Comparison of ENCODE assay signal across 26 cellular contexts in genomic region chr1:17547271-17547670, GRCh38. TPM values are rescaled to one million over a fixed set of nuclear protein-coding genes. Genes with fewer than 3 reads are reported as not detected.
DNase-seq lines count a peak whose midpoint lies in the region; ATAC-seq and TF ChIP-seq lines count a peak whose summit lies in the region.
"Had no signal": no experiment of that assay in that cellular context is flagged by ENCODE, and none has a peak within 500 bp of the region (broad histone marks: within the 10 kb centered on the region; RNA-seq: fewer than 3 reads in every experiment).

No MANE protein-coding gene starts in this region.

- DNase-seq in coronary artery (ENCODE audit: low spot score) (no peak), iPS-NIHi11 (ENCODE audit: low spot score) (peak; percentile 61), superior temporal gyrus (ENCODE audit: extremely low spot score) (peak; percentile 23), cardiac septum (ENCODE audit: low spot score) (no peak)
- no peak for DNase-seq in activated naive CD8-positive, alpha-beta T cell treated with anti-CD3 and anti-CD28 coated beads, Interleukin-2, amount 50 U/mL, for 24 hours
- DNase-seq: activated B cell treated with CpG ODN at 0.5 μM for 24 hours; activated CD4-positive, alpha-beta T cell treated with anti-CD3 and anti-CD28 coated beads, Interleukin-2, amount 50 U/mL, for 4 hours; COR-L47; DMS79 treated with DMSO at 0.1 percent for 48 hours; effector CD8-positive, alpha-beta T cell; foreskin melanocyte; NCI-H1105 treated with DMSO at 0.1 percent for 48 hours; NCI-H2029 treated with DMSO at 0.1 percent for 48 hours; NCI-H82; OCI-M1; psoas muscle; stimulated activated CD8-positive, alpha-beta memory T cell treated with anti-CD3 and anti-CD28 coated beads, Interleukin-4, amount 100 ng/mL, for 48 hours; T-helper 9 cell had no signal

- intact Hi-C loops in cardiac septum (cut with DNase I) = no loop called here

- peak overlapping the region; percentile 27; the same call in 1 of the 2 replicates for H3K9ac ChIP-seq in HUES64 (ENCODE audit: low read depth, low read length)
- H3K9ac ChIP-seq: BLaER1 had no signal

- H3K36me3 Mint-ChIP-seq in activated naive CD8-positive, alpha-beta T cell treated with anti-CD3 and anti-CD28 coated beads, Interleukin-2, amount 50 U/mL, for 24 hours (ENCODE audit: low read depth) = no peaks in the 10 kb centered on the region
- no peaks in the 10 kb centered on the region for H3K36me3 Mint-ChIP-seq in stimulated activated memory B cell treated with anti-CD40 and anti-IgM and Interleukin-4, amounts not matched to agents 10 μg/mL and 1 μg/mL and 100 μg/mL, for 72 hours
- H3K36me3 Mint-ChIP-seq: activated naive CD8-positive, alpha-beta T cell had no signal

- H3K4me3 Mint-ChIP-seq in activated naive CD8-positive, alpha-beta T cell treated with anti-CD3 and anti-CD28 coated beads, Interleukin-2, amount 50 U/mL, for 24 hours = no peak overlapping the region
- H3K4me3 Mint-ChIP-seq in stimulated activated memory B cell treated with anti-CD40 and anti-IgM and Interleukin-4, amounts not matched to agents 10 μg/mL and 1 μg/mL and 100 μg/mL, for 72 hours = no peak overlapping the region
- H3K4me3 Mint-ChIP-seq: activated B cell treated with CpG ODN at 0.5 μM for 24 hours; activated naive CD8-positive, alpha-beta T cell; activated T-helper 17 cell treated with anti-CD3 and anti-CD28 coated beads, Interleukin-2, amount 50 U/mL, for 72 hours had no signal

- no peaks in the 10 kb centered on the region for H3K4me1 Mint-ChIP-seq in activated naive CD8-positive, alpha-beta T cell treated with anti-CD3 and anti-CD28 coated beads, Interleukin-2, amount 50 U/mL, for 24 hours
- H3K4me1 Mint-ChIP-seq in stimulated activated memory B cell treated with anti-CD40 and anti-IgM and Interleukin-4, amounts not matched to agents 10 μg/mL and 1 μg/mL and 100 μg/mL, for 72 hours = peaks cover 11% of the 10 kb centered on the region
- H3K4me1 Mint-ChIP-seq: activated B cell treated with CpG ODN at 0.5 μM for 24 hours; activated T-helper 17 cell treated with anti-CD3 and anti-CD28 coated beads, Interleukin-2, amount 50 U/mL, for 72 hours had no signal

- H3K9me3 ChIP-seq in HUES64 (ENCODE audit: insufficient read depth, low read depth, low read length) = no peaks in the 10 kb centered on the region
- H3K9me3 ChIP-seq: BLaER1, psoas muscle had no signal

- no peaks in the 10 kb centered on the region for H3K36me3 ChIP-seq in HUES64 (ENCODE audit: insufficient read depth, low read length)
- H3K36me3 ChIP-seq: BLaER1 had no signal

- peaks cover 21% of the 10 kb centered on the region for H3K27me3 Mint-ChIP-seq in activated naive CD8-positive, alpha-beta T cell treated with anti-CD3 and anti-CD28 coated beads, Interleukin-2, amount 50 U/mL, for 24 hours
- H3K27me3 Mint-ChIP-seq in stimulated activated memory B cell treated with anti-CD40 and anti-IgM and Interleukin-4, amounts not matched to agents 10 μg/mL and 1 μg/mL and 100 μg/mL, for 72 hours = peaks cover 41% of the 10 kb centered on the region

- H3K4me1 ChIP-seq in HUES64 (ENCODE audit: insufficient read depth, low read length) = peaks cover 66% of the 10 kb centered on the region

- no peaks in the 10 kb centered on the region for H3K9me3 Mint-ChIP-seq in activated naive CD8-positive, alpha-beta T cell treated with anti-CD3 and anti-CD28 coated beads, Interleukin-2, amount 50 U/mL, for 24 hours
- peaks cover 5% of the 10 kb centered on the region for H3K9me3 Mint-ChIP-seq in stimulated activated memory B cell treated with anti-CD40 and anti-IgM and Interleukin-4, amounts not matched to agents 10 μg/mL and 1 μg/mL and 100 μg/mL, for 72 hours
- H3K9me3 Mint-ChIP-seq: activated T-helper 17 cell treated with anti-CD3 and anti-CD28 coated beads, Interleukin-2, amount 50 U/mL, for 72 hours had no signal

- no peaks in the 10 kb centered on the region for H3K27me3 ChIP-seq in HUES64 (ENCODE audit: insufficient read depth, low read length)
- H3K27me3 ChIP-seq: BLaER1 had no signal

- ATAC-seq in activated naive CD8-positive, alpha-beta T cell treated with anti-CD3 and anti-CD28 coated beads, Interleukin-2, amount 50 U/mL, for 24 hours = no peak
- ATAC-seq in stimulated activated memory B cell treated with anti-CD40 and anti-IgM and Interleukin-4, amounts not matched to agents 10 μg/mL and 1 μg/mL and 100 μg/mL, for 72 hours = no peak
- ATAC-seq in HG02588 (IDR thresholded peaks at IDR 0.05; ENCODE audit: unreplicated experiment) = no peak
- ATAC-seq: activated T-helper 17 cell treated with anti-CD3 and anti-CD28 coated beads, Interleukin-2, amount 50 U/mL, for 72 hours; psoas muscle; Right ventricle myocardium inferior had no signal

- no peak for TF ChIP-seq CTCF in coronary artery (IDR thresholded peaks at IDR 0.05)

- H3K27ac Mint-ChIP-seq in activated naive CD8-positive, alpha-beta T cell treated with anti-CD3 and anti-CD28 coated beads, Interleukin-2, amount 50 U/mL, for 24 hours = no peak overlapping the region
- no peak overlapping the region for H3K27ac Mint-ChIP-seq in stimulated activated memory B cell treated with anti-CD40 and anti-IgM and Interleukin-4, amounts not matched to agents 10 μg/mL and 1 μg/mL and 100 μg/mL, for 72 hours
- H3K27ac Mint-ChIP-seq: activated B cell treated with CpG ODN at 0.5 μM for 24 hours; activated naive CD8-positive, alpha-beta T cell; activated T-helper 17 cell treated with anti-CD3 and anti-CD28 coated beads, Interleukin-2, amount 50 U/mL, for 72 hours had no signal

- no peak overlapping the region; the same call in 1 of the 2 replicates for H3K4me3 ChIP-seq in HUES64 (ENCODE audit: low read length)
- peak overlapping the region; percentile 53 for H3K4me3 ChIP-seq in coronary artery
- H3K4me3 ChIP-seq: BLaER1, lung, psoas muscle had no signal

- 22% methylated on average over 3 of the region's 4 CpGs for WGBS in HUES64

- H3K27ac ChIP-seq in HUES64 (ENCODE audit: low read depth, low read length) = peak overlapping the region; percentile 83
- peak overlapping the region; percentile 97 to 100 for H3K27ac ChIP-seq in coronary artery
- H3K27ac ChIP-seq: BLaER1, psoas muscle had no signal

RNA-seq across cellular contexts. Expression of gene ARHGEF10L, which starts 7.8 kb away (rescaled TPM):
- 13.5 TPM for polyA plus RNA-seq in HUES64 (2013, experiment 1 of 2)
- polyA plus RNA-seq in HUES64 (2013, experiment 2 of 2) = 13.4 TPM
- total RNA-seq in cardiac septum = 59.8 TPM
- total RNA-seq: activated T-helper 17 cell treated with anti-CD3 and anti-CD28 coated beads, Interleukin-2, amount 50 U/mL, for 72 hours had no signal

Comparison
In these comparisons a context has a peak if more than half of its experiments do, and no peak if none do; other contexts are left out.
1. DNase-seq: peak in iPS-NIHi11 (single experiment) and superior temporal gyrus (single experiment); none in coronary artery (single experiment), activated naive CD8-positive, alpha-beta T cell treated with anti-CD3 and anti-CD28 coated beads, Interleukin-2, amount 50 U/mL, for 24 hours (single experiment) and cardiac septum (single experiment).